In genomic region chr3:22713936-22714335, GRCh38 we compare ENCODE assay signal across 10 cellular contexts.
DNase-seq lines count a peak whose midpoint lies in the region; ATAC-seq and TF ChIP-seq lines count a peak whose summit lies in the region.
"Had no signal": no experiment of that assay in that cellular context is flagged by ENCODE, and none has a peak within 500 bp of the region (broad histone marks: within the 10 kb centered on the region; RNA-seq: fewer than 3 reads in every experiment).

No MANE protein-coding gene starts in this region.

- H3K9me3 Mint-ChIP-seq in MCF 10A (ENCODE audit: unreplicated experiment), result peaks cover 4% of the 10 kb centered on the region

- no peaks in the 10 kb centered on the region for H3K36me3 ChIP-seq in breast epithelium

- no peak for TF ChIP-seq POLR2A in breast epithelium (IDR thresholded peaks at IDR 0.05)

- intact Hi-C loops in MCF 10A (cut with micrococcal nuclease) (no loop called here), breast epithelium (cut with DNase I; ENCODE audit: low total_unique reads) (no loop called here)

- H3K36me3 Mint-ChIP-seq in MCF 10A (ENCODE audit: insufficient read depth, unreplicated experiment), result peaks cover 7% of the 10 kb centered on the region

- CTCF ChIA-PET in MCF 10A (lab: Yijun Ruan, JAX), result interaction anchor here (1.2 kb wide), 1 partner anchor 9 kb away, joined by 4 read pairs; no protein-coding TSS in a partner anchor

- H3K9me3 ChIP-seq in breast epithelium, result peaks cover 0 to 4% of the 10 kb centered on the region in 2 donors

- ATAC-seq in GM21723 (IDR thresholded peaks at IDR 0.05; ENCODE audit: unreplicated experiment) (no peak), HG03039 (IDR thresholded peaks at IDR 0.05; ENCODE audit: unreplicated experiment) (no peak)

- H3K27me3 ChIP-seq in breast epithelium, result no peaks in the 10 kb centered on the region

- no peaks in the 10 kb centered on the region for H3K27me3 Mint-ChIP-seq in MCF 10A (ENCODE audit: insufficient read depth, unreplicated experiment)

- H3K27ac Mint-ChIP-seq in MCF 10A (ENCODE audit: low read depth, unreplicated experiment), result peak overlapping the region; percentile 78

- H3K4me3 Mint-ChIP-seq in MCF 10A (ENCODE audit: unreplicated experiment), result no peak overlapping the region

- H3K4me1 ChIP-seq in breast epithelium, result no peaks in the 10 kb centered on the region

- POLR2A ChIA-PET in MCF 10A (lab: Yijun Ruan, JAX), result interaction anchor here (0.6 to 1.1 kb wide), 3 partner anchors 16 to 28 kb away, joined by 3 read pairs; no protein-coding TSS in a partner anchor

- TF ChIP-seq CTCF in MCF 10A (IDR thresholded peaks at IDR 0.05; ENCODE audit: unreplicated experiment), result no peak
- TF ChIP-seq CTCF in breast epithelium (IDR thresholded peaks at IDR 0.05), result no peak

- BruUV-seq in MCF 10A (replicated peaks; lab: Mats Ljungman, UMichigan), result no TSS peak

- peak; percentile 94 for DNase-seq in MCF 10A (ENCODE audit: unreplicated experiment)
- DNase-seq in breast epithelium (ENCODE audit: low spot score in 2 of 2), result no peak
- peak; percentile 54 for DNase-seq in SKM-1 (lab: John Stamatoyannopoulos, UW; ENCODE audit: unreplicated experiment)
- DNase-seq in foreskin melanocyte, result peak; percentile 66
- DNase-seq in superior temporal gyrus (ENCODE audit: extremely low spot score), result no peak
- DNase-seq in NCI-H2227 (lab: John Stamatoyannopoulos, UW; ENCODE audit: unreplicated experiment), result no peak
- DNase-seq: caudate nucleus, H7 had no signal

- H3K4me1 Mint-ChIP-seq in MCF 10A (ENCODE audit: insufficient read depth, unreplicated experiment), result peaks cover 10% of the 10 kb centered on the region

- H3K27ac ChIP-seq in breast epithelium, result no peak overlapping the region

- no peak overlapping the region for H3K4me3 ChIP-seq in breast epithelium

Comparison
In these comparisons a context has a peak if more than half of its experiments do, and no peak if none do; other contexts are left out.
1. DNase-seq: peak in MCF 10A (single experiment), SKM-1 (single experiment) and foreskin melanocyte (single experiment); none in breast epithelium (0 of 2), superior temporal gyrus (single experiment) and NCI-H2227 (single experiment).